7 cellular contexts compared by ENCODE assay signal in the genomic region with DNA sequence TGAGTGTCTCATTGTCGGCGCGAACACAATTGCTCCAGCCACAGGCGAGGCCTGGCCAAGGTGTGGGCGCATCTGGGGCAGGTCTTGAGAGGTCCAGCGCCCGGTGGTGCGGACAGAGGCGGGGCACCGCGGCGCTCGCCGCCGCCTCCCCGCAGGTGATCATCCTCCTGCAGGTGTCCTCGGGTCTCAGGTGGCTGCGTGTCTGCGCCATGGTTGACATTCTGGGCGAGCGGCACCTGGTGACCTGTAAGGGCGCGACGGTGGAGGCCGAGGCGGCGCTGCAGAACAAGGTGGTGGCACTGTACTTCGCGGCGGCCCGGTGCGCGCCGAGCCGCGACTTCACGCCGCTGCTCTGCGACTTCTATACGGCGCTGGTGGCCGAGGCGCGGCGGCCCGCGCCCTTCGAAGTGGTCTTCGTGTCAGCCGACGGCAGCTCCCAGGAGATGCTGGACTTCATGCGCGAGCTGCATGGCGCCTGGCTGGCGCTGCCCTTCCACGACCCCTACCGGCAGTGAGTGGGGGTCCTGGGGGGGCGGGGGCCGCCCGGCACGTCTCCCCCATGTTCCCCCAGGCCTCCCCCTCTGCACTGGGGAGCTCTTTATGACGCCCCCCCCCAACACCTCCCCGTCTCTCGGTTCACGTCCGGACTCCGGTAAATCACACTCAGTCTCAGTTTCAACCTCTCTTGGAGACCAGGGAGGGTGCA. TPM values are rescaled to one million over a fixed set of nuclear protein-coding genes. Genes with fewer than 3 reads are reported as not detected.
DNase-seq lines count a peak whose midpoint lies in the region; ATAC-seq lines count a peak whose summit lies in the region.

No MANE protein-coding gene starts in this region.

- H3K9ac ChIP-seq in HUES48 (ENCODE audit: low read depth, low read length): no peak overlapping the region; the same call in 1 of the 2 replicates
- no peak overlapping the region for H3K9ac ChIP-seq in skeletal muscle tissue (ENCODE audit: low read depth in 1 of 3, low read length in 3 of 3)

- peak overlapping the region; percentile 30 for H3K4me3 Mint-ChIP-seq in activated T-helper 1 cell treated with anti-CD3 and anti-CD28 coated beads, Interleukin-12 subunit alpha, Interleukin-12 subunit beta, Interleukin-2, Interleukin-4 antibody, amounts not matched to agents 30 ng/mL and 10 ng/mL and 1 ng/mL, durations not matched to agents 14 hours and 24 hours and 36 hours

- H3K9me3 ChIP-seq in HUES48 (ENCODE audit: control insufficient read depth, insufficient read depth, low read length) (no peaks in the 10 kb centered on the region), skeletal muscle tissue (ENCODE audit: control insufficient read depth in 3 of 3, low read length in 3 of 3) (peaks cover 0 to 2% (median 0%) of the 10 kb centered on the region in 3 donors)

- intact Hi-C loops in activated T-helper 1 cell treated with anti-CD3 and anti-CD28 coated beads, Interleukin-12 subunit alpha, Interleukin-12 subunit beta, Interleukin-2, Interleukin-4 antibody, amounts not matched to agents 30 ng/mL and 10 ng/mL and 1 ng/mL, durations not matched to agents 14 hours and 24 hours and 36 hours (cut with micrococcal nuclease): loop anchor here (5.0 kb wide), 1 partner anchor 58 kb away; no protein-coding TSS in a partner anchor

- H3K27ac ChIP-seq in HUES48 (ENCODE audit: low read depth, low read length): no peak overlapping the region
- no peak overlapping the region for H3K27ac ChIP-seq in skeletal muscle tissue (ENCODE audit: low read depth, low read length)

- H3K4me1 ChIP-seq in HUES48 (ENCODE audit: control insufficient read depth, insufficient read depth, low read length) (peaks cover 6% of the 10 kb centered on the region), skeletal muscle tissue (ENCODE audit: control insufficient read depth in 3 of 3, insufficient read depth in 3 of 3, low read length in 3 of 3) (peaks cover 3 to 16% (median 5%) of the 10 kb centered on the region in 3 donors)

- H3K4me3 ChIP-seq in HUES48 (ENCODE audit: low read depth, low read length): peak overlapping the region; percentile 82
- H3K4me3 ChIP-seq in skeletal muscle tissue (ENCODE audit: low read length in 3 of 3): peak overlapping the region; percentile 22 to 43 (median 27)

- H3K36me3 Mint-ChIP-seq in activated T-helper 1 cell treated with anti-CD3 and anti-CD28 coated beads, Interleukin-12 subunit alpha, Interleukin-12 subunit beta, Interleukin-2, Interleukin-4 antibody, amounts not matched to agents 30 ng/mL and 10 ng/mL and 1 ng/mL, durations not matched to agents 14 hours and 24 hours and 36 hours (ENCODE audit: low read depth): no peaks in the 10 kb centered on the region

- peaks cover 25% of the 10 kb centered on the region for H3K27me3 ChIP-seq in HUES48 (ENCODE audit: control insufficient read depth, insufficient read depth, low read length)
- peaks cover 24 to 45% (median 39%) of the 10 kb centered on the region in 3 donors for H3K27me3 ChIP-seq in skeletal muscle tissue (ENCODE audit: control insufficient read depth in 3 of 3, insufficient read depth in 3 of 3, low read length in 3 of 3)

- H3K4me1 Mint-ChIP-seq in activated T-helper 1 cell treated with anti-CD3 and anti-CD28 coated beads, Interleukin-12 subunit alpha, Interleukin-12 subunit beta, Interleukin-2, Interleukin-4 antibody, amounts not matched to agents 30 ng/mL and 10 ng/mL and 1 ng/mL, durations not matched to agents 14 hours and 24 hours and 36 hours (ENCODE audit: low read depth): peaks cover 13% of the 10 kb centered on the region

- H3K36me3 ChIP-seq in HUES48 (ENCODE audit: control insufficient read depth, insufficient read depth, low read length): no peaks in the 10 kb centered on the region
- H3K36me3 ChIP-seq in skeletal muscle tissue (ENCODE audit: control insufficient read depth in 3 of 3, insufficient read depth in 3 of 3, low read length in 3 of 3): no peaks in the 10 kb centered on the region

- no peak for ATAC-seq in HG02870 (IDR thresholded peaks at IDR 0.05; ENCODE audit: unreplicated experiment)

- H3K27me3 Mint-ChIP-seq in activated T-helper 1 cell treated with anti-CD3 and anti-CD28 coated beads, Interleukin-12 subunit alpha, Interleukin-12 subunit beta, Interleukin-2, Interleukin-4 antibody, amounts not matched to agents 30 ng/mL and 10 ng/mL and 1 ng/mL, durations not matched to agents 14 hours and 24 hours and 36 hours (ENCODE audit: insufficient read depth): peaks cover 43% of the 10 kb centered on the region

- no peak overlapping the region for H3K27ac Mint-ChIP-seq in activated T-helper 1 cell treated with anti-CD3 and anti-CD28 coated beads, Interleukin-12 subunit alpha, Interleukin-12 subunit beta, Interleukin-2, Interleukin-4 antibody, amounts not matched to agents 30 ng/mL and 10 ng/mL and 1 ng/mL, durations not matched to agents 14 hours and 24 hours and 36 hours

- DNase-seq in activated T-helper 1 cell treated with anti-CD3 and anti-CD28 coated beads, Interleukin-12 subunit alpha, Interleukin-12 subunit beta, Interleukin-2, Interleukin-4 antibody, amounts not matched to agents 30 ng/mL and 10 ng/mL and 1 ng/mL, durations not matched to agents 14 hours and 24 hours and 36 hours (ENCODE audit: low spot score): no peak
- DNase-seq in hepatic stellate cell (ENCODE audit: low spot score) (peak; percentile 41), NCI-H187 treated with DMSO at 0.1 percent for 48 hours (lab: John Stamatoyannopoulos, UW) (no peak), anterior cingulate cortex (lab: John Stamatoyannopoulos, UW) (no peak)

- H3K9me3 Mint-ChIP-seq in activated T-helper 1 cell treated with anti-CD3 and anti-CD28 coated beads, Interleukin-12 subunit alpha, Interleukin-12 subunit beta, Interleukin-2, Interleukin-4 antibody, amounts not matched to agents 30 ng/mL and 10 ng/mL and 1 ng/mL, durations not matched to agents 14 hours and 24 hours and 36 hours: peaks cover 4% of the 10 kb centered on the region

RNA-seq across cellular contexts. Expression of a gene that starts 0.4 kb away (rescaled TPM):
- total RNA-seq in activated T-helper 1 cell treated with anti-CD3 and anti-CD28 coated beads, Interleukin-12 subunit alpha, Interleukin-12 subunit beta, Interleukin-2, Interleukin-4 antibody, amounts not matched to agents 30 ng/mL and 10 ng/mL and 1 ng/mL, durations not matched to agents 14 hours and 24 hours and 36 hours: not detected in 2 replicates
- total RNA-seq in skeletal muscle tissue: 0.52 TPM
